In genomic region chr15:61051570-61052031, GRCh38 we compare ENCODE assay signal across 9 cellular contexts.
DNase-seq lines count a peak whose midpoint lies in the region; ATAC-seq and TF ChIP-seq lines count a peak whose summit lies in the region.
"Had no signal": no experiment of that assay in that cellular context is flagged by ENCODE, and none has a peak within 500 bp of the region (broad histone marks: within the 10 kb centered on the region; RNA-seq: fewer than 3 reads in every experiment).

No MANE protein-coding gene starts in this region.

- H3K4me3 Mint-ChIP-seq in glutamatergic neuron (ENCODE audit: unreplicated experiment), result no peak overlapping the region
- no peak overlapping the region for H3K4me3 Mint-ChIP-seq in activated T-cell treated with anti-CD3 and anti-CD28 coated beads, Interleukin-2, amount 50 U/mL, for 24 hours
- H3K4me3 Mint-ChIP-seq: activated B cell treated with CpG ODN at 0.5 μM for 24 hours had no signal

- no peaks in the 10 kb centered on the region for H3K27me3 Mint-ChIP-seq in glutamatergic neuron (ENCODE audit: unreplicated experiment)
- peaks cover 19% of the 10 kb centered on the region for H3K27me3 Mint-ChIP-seq in activated T-cell treated with anti-CD3 and anti-CD28 coated beads, Interleukin-2, amount 50 U/mL, for 24 hours

- in situ Hi-C loops in SK-MEL-5 (cut with HindIII; ENCODE audit: low pct_unique_long_range_greater_than_20kb, low sequenced_read_pairs), result no loop called here

- H3K27ac Mint-ChIP-seq in glutamatergic neuron (ENCODE audit: unreplicated experiment), result no peak overlapping the region
- H3K27ac Mint-ChIP-seq in activated T-cell treated with anti-CD3 and anti-CD28 coated beads, Interleukin-2, amount 50 U/mL, for 24 hours, result no peak overlapping the region
- H3K27ac Mint-ChIP-seq: activated B cell treated with CpG ODN at 0.5 μM for 24 hours had no signal

- DNase-seq in DMS 273 (lab: John Stamatoyannopoulos, UW; ENCODE audit: unreplicated experiment) (peak; percentile 15), DMS 273 treated with DMSO at 0.1 percent for 48 hours (lab: John Stamatoyannopoulos, UW) (no peak), SK-MEL-5 (ENCODE audit: low read depth, low spot score) (peak; percentile 49), glutamatergic neuron (no peak), pulmonary artery endothelial cell (ENCODE audit: low read depth, low spot score) (peak; percentile 40), NCI-H1092 treated with DMSO at 0.1 percent for 48 hours (lab: John Stamatoyannopoulos, UW) (no peak)
- DNase-seq in activated T-cell treated with anti-CD3 and anti-CD28 coated beads, Interleukin-2, amount 50 U/mL, for 24 hours, result no peak
- DNase-seq: activated B cell treated with CpG ODN at 0.5 μM for 24 hours had no signal

- peak; percentile 30 for TF ChIP-seq CTCF in glutamatergic neuron (IDR thresholded peaks at IDR 0.05; ENCODE audit: partially characterized antibody, unreplicated experiment)

- peaks cover 17% of the 10 kb centered on the region for H3K4me1 Mint-ChIP-seq in glutamatergic neuron (ENCODE audit: low read depth, unreplicated experiment)
- no peaks in the 10 kb centered on the region for H3K4me1 Mint-ChIP-seq in activated T-cell treated with anti-CD3 and anti-CD28 coated beads, Interleukin-2, amount 50 U/mL, for 24 hours (ENCODE audit: low read depth)
- H3K4me1 Mint-ChIP-seq: activated B cell treated with CpG ODN at 0.5 μM for 24 hours had no signal

- ATAC-seq in HG03571 (IDR thresholded peaks at IDR 0.05; ENCODE audit: unreplicated experiment), result no peak

- H3K36me3 Mint-ChIP-seq in glutamatergic neuron (ENCODE audit: unreplicated experiment), result no peaks in the 10 kb centered on the region
- no peaks in the 10 kb centered on the region for H3K36me3 Mint-ChIP-seq in activated T-cell treated with anti-CD3 and anti-CD28 coated beads, Interleukin-2, amount 50 U/mL, for 24 hours (ENCODE audit: low read depth)

- no peaks in the 10 kb centered on the region for H3K9me3 Mint-ChIP-seq in glutamatergic neuron (ENCODE audit: unreplicated experiment)
- no peaks in the 10 kb centered on the region for H3K9me3 Mint-ChIP-seq in activated T-cell treated with anti-CD3 and anti-CD28 coated beads, Interleukin-2, amount 50 U/mL, for 24 hours
- H3K9me3 Mint-ChIP-seq: activated B cell treated with CpG ODN at 0.5 μM for 24 hours had no signal

Comparison
In these comparisons a context has a peak if more than half of its experiments do, and no peak if none do; other contexts are left out.
1. DNase-seq: peak in DMS 273 (single experiment), SK-MEL-5 (single experiment) and pulmonary artery endothelial cell (single experiment); none in DMS 273 treated with DMSO at 0.1 percent for 48 hours (single experiment), glutamatergic neuron (single experiment), activated T-cell treated with anti-CD3 and anti-CD28 coated beads, Interleukin-2, amount 50 U/mL, for 24 hours (single experiment) and NCI-H1092 treated with DMSO at 0.1 percent for 48 hours (single experiment).